In genomic region chr19:53883741-53884140, GRCh38 we compare ENCODE assay signal across 1 cellular context.
A peak's percentile ranks its signal among the peaks of the same experiment; 100 is the strongest.
TF ChIP-seq lines count a peak whose summit lies in the region.

No MANE protein-coding gene starts in this region.

TF ChIP-seq in HepG2, 621 proteins besides CTCF, POLR2A, EP300 and RAD21:
- TF ChIP-seq EZH2 (conservative IDR thresholded peaks at IDR 0.05; ENCODE audit: low read depth, low read length): 0 out of 2 replicates have a peak, but pooled peaks have one; percentile 39
- TF ChIP-seq, protein P1, sequence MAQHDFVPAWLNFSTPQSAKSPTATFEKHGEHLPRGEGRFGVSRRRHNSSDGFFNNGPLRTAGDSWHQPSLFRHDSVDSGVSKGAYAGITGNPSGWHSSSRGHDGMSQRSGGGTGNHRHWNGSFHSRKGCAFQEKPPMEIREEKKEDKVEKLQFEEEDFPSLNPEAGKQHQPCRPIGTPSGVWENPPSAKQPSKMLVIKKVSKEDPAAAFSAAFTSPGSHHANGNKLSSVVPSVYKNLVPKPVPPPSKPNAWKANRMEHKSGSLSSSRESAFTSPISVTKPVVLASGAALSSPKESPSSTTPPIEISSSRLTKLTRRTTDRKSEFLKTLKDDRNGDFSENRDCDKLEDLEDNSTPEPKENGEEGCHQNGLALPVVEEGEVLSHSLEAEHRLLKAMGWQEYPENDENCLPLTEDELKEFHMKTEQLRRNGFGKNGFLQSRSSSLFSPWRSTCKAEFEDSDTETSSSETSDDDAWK (CRISPR knock-in tag; IDR thresholded peaks at IDR 0.05): no peak
- no peak for TF ChIP-seq SP2 (CRISPR knock-in tag; IDR thresholded peaks at IDR 0.05)
